In the genomic region with DNA sequence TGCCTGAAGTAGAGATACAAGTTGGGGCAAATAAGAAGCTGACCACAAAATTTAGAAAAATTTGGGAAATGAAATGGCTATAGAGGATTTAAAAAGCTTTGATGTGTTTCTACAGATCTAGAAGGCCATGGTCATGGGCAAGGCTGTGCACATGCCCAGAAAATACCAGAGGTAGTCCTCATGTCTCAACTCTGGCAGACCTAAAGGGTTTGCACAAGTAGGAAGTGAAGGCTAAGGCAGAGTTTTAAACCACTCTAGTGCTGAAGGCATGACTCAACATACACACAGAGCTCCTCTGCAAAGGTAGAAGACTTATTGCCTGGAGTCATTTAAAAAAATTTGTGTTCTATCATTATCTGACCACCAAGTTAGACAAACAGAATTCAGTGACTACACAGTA, we compare ENCODE assay signal across 21 cellular contexts.
A peak's percentile ranks its signal among the peaks of the same experiment; 100 is the strongest.
DNase-seq lines count a peak whose midpoint lies in the region; ATAC-seq and TF ChIP-seq lines count a peak whose summit lies in the region.
"Had no signal": no experiment of that assay in that cellular context is flagged by ENCODE, and none has a peak within 500 bp of the region (broad histone marks: within the 10 kb centered on the region; RNA-seq: fewer than 3 reads in every experiment).

No MANE protein-coding gene starts in this region.

- intact Hi-C loops in mammary epithelial cell (cut with micrococcal nuclease): no loop called here
- intact Hi-C loops in MCF 10A (cut with micrococcal nuclease): no loop called here

- H3K27me3 ChIP-seq in mammary epithelial cell (ENCODE audit: insufficient read depth, low read length) (no peaks in the 10 kb centered on the region), endodermal cell (ENCODE audit: control insufficient read depth, insufficient read depth, low read length, poor library complexity, severe bottlenecking) (no peaks in the 10 kb centered on the region), foreskin keratinocyte (no peaks in the 10 kb centered on the region)
- H3K27me3 ChIP-seq: BE2C; BLaER1 treated with 17β-estradiol and CSF1 and Interleukin-3, amounts not matched to agents 10 nM and 100 nM had no signal

- peak; percentile 46 for DNase-seq in mammary epithelial cell
- no peak for DNase-seq in MCF 10A (ENCODE audit: unreplicated experiment)
- no peak for DNase-seq in endodermal cell
- DNase-seq in foreskin keratinocyte: peak; percentile 55 to 71
- no peak for DNase-seq in effector CD4-positive, alpha-beta T cell
- DNase-seq: 8988T; ACHN; AML-193; BE2C; CD4-positive, alpha-beta T cell; CD8-positive, alpha-beta memory T cell; DMS 273 treated with DMSO at 0.1 percent for 48 hours; DND-41; GM23248; H7; HCEC 1CT had no signal

- H3K4me3 Mint-ChIP-seq in MCF 10A (ENCODE audit: unreplicated experiment) (no peak overlapping the region), endodermal cell (no peak overlapping the region)
- H3K4me3 Mint-ChIP-seq: CD14-positive monocyte; CD4-positive, alpha-beta T cell; CD8-positive, alpha-beta memory T cell had no signal

- no peaks in the 10 kb centered on the region for H3K36me3 Mint-ChIP-seq in MCF 10A (ENCODE audit: insufficient read depth, unreplicated experiment)
- no peaks in the 10 kb centered on the region for H3K36me3 Mint-ChIP-seq in endodermal cell (ENCODE audit: low read depth)
- H3K36me3 Mint-ChIP-seq: CD14-positive monocyte; CD8-positive, alpha-beta memory T cell had no signal

- H3K4me1 Mint-ChIP-seq in MCF 10A (ENCODE audit: insufficient read depth, unreplicated experiment): no peaks in the 10 kb centered on the region
- H3K4me1 Mint-ChIP-seq in endodermal cell: no peaks in the 10 kb centered on the region
- H3K4me1 Mint-ChIP-seq: CD14-positive monocyte; CD8-positive, alpha-beta memory T cell had no signal

- CTCF ChIA-PET in mammary epithelial cell (lab: Charles Lee; ENCODE audit: low non-redundant PET): no interaction called here
- CTCF ChIA-PET in MCF 10A (lab: Yijun Ruan, JAX): interaction anchor here (0.7 kb wide), 1 partner anchor 13 kb away, joined by 3 read pairs; no protein-coding TSS in a partner anchor

- H3K9me3 ChIP-seq in mammary epithelial cell (replicated peaks; ENCODE audit: insufficient read depth, low read length) (peaks cover 11% of the 10 kb centered on the region), endodermal cell (ENCODE audit: control insufficient read depth, low read length) (peaks cover 13% of the 10 kb centered on the region)
- H3K9me3 ChIP-seq: A549, BE2C had no signal

- no peaks in the 10 kb centered on the region for H4K20me1 ChIP-seq in mammary epithelial cell (ENCODE audit: insufficient read depth, low read length)
- H4K20me1 ChIP-seq: BLaER1 treated with 17β-estradiol and CSF1 and Interleukin-3, amounts not matched to agents 10 nM and 100 nM had no signal

- H3K27ac ChIP-seq in mammary epithelial cell (ENCODE audit: insufficient read depth, low read depth, low read length) (no peak overlapping the region), endodermal cell (ENCODE audit: low read depth, low read length) (no peak overlapping the region), foreskin keratinocyte (no peak overlapping the region)
- H3K27ac ChIP-seq: A549; BLaER1 treated with 17β-estradiol and CSF1 and Interleukin-3, amounts not matched to agents 10 nM and 100 nM; GM23248 had no signal

- H3K36me3 ChIP-seq in mammary epithelial cell (ENCODE audit: insufficient read depth, low read length) (no peaks in the 10 kb centered on the region), endodermal cell (ENCODE audit: control insufficient read depth, insufficient read depth, low read length) (no peaks in the 10 kb centered on the region)
- H3K36me3 ChIP-seq: BE2C had no signal

- H3K27ac Mint-ChIP-seq in MCF 10A (ENCODE audit: low read depth, unreplicated experiment) (no peak overlapping the region), endodermal cell (no peak overlapping the region)
- H3K27ac Mint-ChIP-seq: CD14-positive monocyte; CD4-positive, alpha-beta T cell; CD8-positive, alpha-beta memory T cell had no signal

- H3K9ac ChIP-seq in mammary epithelial cell (ENCODE audit: insufficient read depth, low read length) (no peak overlapping the region), endodermal cell (ENCODE audit: extremely low read depth, low read length, poor library complexity, severe bottlenecking) (no peak overlapping the region)
- H3K9ac ChIP-seq: BLaER1 treated with 17β-estradiol and CSF1 and Interleukin-3, amounts not matched to agents 10 nM and 100 nM; GM23248 had no signal

- H3K4me3 ChIP-seq in mammary epithelial cell (replicated peaks in 1 of 3; ENCODE audit: insufficient read depth in 1 of 3, low read depth in 2 of 3, low read length in 3 of 3) (no peak overlapping the region), endodermal cell (ENCODE audit: low read length) (peak overlapping the region; percentile 19)
- H3K4me3 ChIP-seq: A549; BLaER1 treated with 17β-estradiol and CSF1 and Interleukin-3, amounts not matched to agents 10 nM and 100 nM; GM23248 had no signal

- BruUV-seq in mammary epithelial cell (replicated peaks; lab: Mats Ljungman, UMichigan) (no TSS peak), MCF 10A (replicated peaks; lab: Mats Ljungman, UMichigan) (no TSS peak)

- H3K4me2 ChIP-seq in mammary epithelial cell (ENCODE audit: insufficient read depth, low read depth, low read length): no peak overlapping the region
- H3K4me2 ChIP-seq: A549; BLaER1 treated with 17β-estradiol and CSF1 and Interleukin-3, amounts not matched to agents 10 nM and 100 nM had no signal

- ATAC-seq in foreskin keratinocyte (no peak), HG02763 (IDR thresholded peaks at IDR 0.05; ENCODE audit: unreplicated experiment) (no peak), GM18870 (IDR thresholded peaks at IDR 0.05; ENCODE audit: unreplicated experiment) (no peak)
- ATAC-seq: A549 had no signal

- POLR2A ChIA-PET in MCF 10A (lab: Yijun Ruan, JAX): no interaction called here

- H3K9me3 Mint-ChIP-seq in MCF 10A (ENCODE audit: unreplicated experiment) (peaks cover 11% of the 10 kb centered on the region), endodermal cell (peaks cover 4% of the 10 kb centered on the region)
- H3K9me3 Mint-ChIP-seq: CD4-positive, alpha-beta T cell had no signal

- H2AFZ ChIP-seq in mammary epithelial cell (ENCODE audit: low read depth, low read length): no peak overlapping the region
- H2AFZ ChIP-seq: GM23248 had no signal

- H3K27me3 Mint-ChIP-seq in MCF 10A (ENCODE audit: insufficient read depth, unreplicated experiment): no peaks in the 10 kb centered on the region
- H3K27me3 Mint-ChIP-seq in endodermal cell (ENCODE audit: insufficient read depth): no peaks in the 10 kb centered on the region

- dilution Hi-C loops in mammary epithelial cell (cut with HindIII; ENCODE audit: low sequenced_read_pairs): no loop called here

- in situ Hi-C loops in mammary epithelial cell (cut with MboI; ENCODE audit: low sequenced_read_pairs in 2 of 2): no loop called here

- no peak for TF ChIP-seq CTCF in mammary epithelial cell (conservative IDR thresholded peaks at IDR 0.05 in 1 of 2, IDR thresholded peaks at IDR 0.05 in 1 of 2; ENCODE audit: extremely low read depth in 1 of 2, insufficient read depth in 1 of 2, low read depth in 1 of 2, low read length in 2 of 2)
- no peak for TF ChIP-seq CTCF in MCF 10A (IDR thresholded peaks at IDR 0.05; ENCODE audit: unreplicated experiment)
- TF ChIP-seq CTCF in endodermal cell (conservative IDR thresholded peaks at IDR 0.05): no peak
- TF ChIP-seq CTCF in foreskin keratinocyte (conservative IDR thresholded peaks at IDR 0.05): no peak

- H3K4me1 ChIP-seq in mammary epithelial cell (ENCODE audit: insufficient read depth, low read length): peaks cover 12% of the 10 kb centered on the region
- no peaks in the 10 kb centered on the region for H3K4me1 ChIP-seq in endodermal cell (ENCODE audit: control insufficient read depth, insufficient read depth, low read length)
- no peaks in the 10 kb centered on the region for H3K4me1 ChIP-seq in foreskin keratinocyte
- H3K4me1 ChIP-seq: A549; BE2C; BLaER1 treated with 17β-estradiol and CSF1 and Interleukin-3, amounts not matched to agents 10 nM and 100 nM had no signal

- no peaks in the 10 kb centered on the region for H3K79me2 ChIP-seq in mammary epithelial cell (ENCODE audit: insufficient read depth, low read length)

Comparison
In these comparisons a context has a peak if more than half of its experiments do, and no peak if none do; other contexts are left out.
1. DNase-seq: peak in mammary epithelial cell (single experiment) and foreskin keratinocyte (2 of 2); none in MCF 10A (single experiment), endodermal cell (single experiment) and effector CD4-positive, alpha-beta T cell (single experiment).